23 cellular contexts compared by ENCODE assay signal in the genomic region with DNA sequence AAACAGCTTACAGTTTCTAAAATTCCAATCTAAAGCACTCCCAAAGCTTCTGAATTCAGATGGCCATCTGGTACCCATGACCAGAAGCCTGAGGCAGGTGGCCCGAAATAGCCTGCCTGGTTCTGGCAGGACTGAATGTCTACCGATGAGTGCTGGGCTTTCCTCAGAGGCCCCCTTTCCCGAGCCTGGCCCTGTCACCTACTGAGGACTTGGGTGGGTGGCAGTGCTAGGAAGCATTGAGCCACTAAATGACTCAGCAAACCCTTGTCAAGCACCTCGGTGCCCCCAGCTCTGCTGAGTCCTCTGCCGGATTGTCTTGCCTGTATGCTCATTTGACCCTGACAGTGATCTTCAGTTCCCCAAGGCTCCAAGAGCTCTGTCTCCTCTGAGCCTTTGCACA. TPM values are rescaled to one million over a fixed set of nuclear protein-coding genes. Genes with fewer than 3 reads are reported as not detected.
A peak's percentile ranks its signal among the peaks of the same experiment; 100 is the strongest.
DNase-seq lines count a peak whose midpoint lies in the region; ATAC-seq and TF ChIP-seq lines count a peak whose summit lies in the region.
"Had no signal": no experiment of that assay in that cellular context is flagged by ENCODE, and none has a peak within 500 bp of the region (broad histone marks: within the 10 kb centered on the region; RNA-seq: fewer than 3 reads in every experiment).

No MANE protein-coding gene starts in this region.

- no peak overlapping the region for H2BK120ac ChIP-seq in H9 (ENCODE audit: low read depth, low read length, poor library complexity, severe bottlenecking)

- ATAC-seq in heart right ventricle (peak in 5 of 8 donors; percentile 23 to 54 (median 41)), upper lobe of right lung (peak; percentile 56)
- ATAC-seq: left colon; naive thymus-derived CD8-positive, alpha-beta T cell; right lobe of liver had no signal

- no peak overlapping the region for H4K91ac ChIP-seq in H9 (ENCODE audit: insufficient read length, low read depth, low read length)

- no peak for TF ChIP-seq CTCF in heart right ventricle (IDR thresholded peaks at IDR 0.05)
- TF ChIP-seq CTCF in left ventricle myocardium inferior (IDR thresholded peaks at IDR 0.05; ENCODE audit: borderline replicate concordance) = no peak
- TF ChIP-seq CTCF in H9 (conservative IDR thresholded peaks at IDR 0.05) = no peak
- no peak for TF ChIP-seq CTCF in upper lobe of right lung (IDR thresholded peaks at IDR 0.05)
- TF ChIP-seq CTCF in adrenal gland (IDR thresholded peaks at IDR 0.05) = no peak

- H4K5ac ChIP-seq in H9 (ENCODE audit: insufficient read length, low read depth, low read length) = no peak overlapping the region

- peaks cover 3% of the 10 kb centered on the region for H4K20me1 ChIP-seq in H9 (ENCODE audit: control insufficient read depth, insufficient read depth, insufficient read length)

- H3K36me3 ChIP-seq in heart right ventricle (no peaks in the 10 kb centered on the region), left ventricle myocardium inferior (no peaks in the 10 kb centered on the region), upper lobe of right lung (no peaks in the 10 kb centered on the region), adrenal gland (replicated peaks in 1 of 2) (no peaks in the 10 kb centered on the region)
- H3K36me3 ChIP-seq: HAP-1, ovary, right lobe of liver, SJSA1, thyroid gland had no signal

- no peak overlapping the region for H3K56ac ChIP-seq in H9 (ENCODE audit: insufficient read length, low read depth, low read length)

- peaks cover 12% of the 10 kb centered on the region; the same call in 1 of the 2 replicates for H3K79me2 ChIP-seq in H9 (ENCODE audit: insufficient read depth, low read length)

- H3K36me3 Mint-ChIP-seq in H9 (ENCODE audit: insufficient read depth in 1 of 3, low read depth in 3 of 3) = peaks cover 0 to 4% (median 0%) of the 10 kb centered on the region in 3 experiments; a peak in 2 of 7 replicates
- H3K36me3 Mint-ChIP-seq: naive thymus-derived CD8-positive, alpha-beta T cell had no signal

- H3K23me2 ChIP-seq in H9 (ENCODE audit: insufficient read length, low read depth, low read length, poor library complexity, severe bottlenecking) = no peaks in the 10 kb centered on the region

- H3K4me3 ChIP-seq in heart right ventricle = no peak overlapping the region
- H3K4me3 ChIP-seq in left ventricle myocardium inferior = no peak overlapping the region
- no peak overlapping the region for H3K4me3 ChIP-seq in upper lobe of right lung
- H3K4me3 ChIP-seq in adrenal gland = no peak overlapping the region
- H3K4me3 ChIP-seq: coronary artery, HAP-1, ovary, PC-9, right lobe of liver, SJSA1, thyroid gland had no signal

- no peaks in the 10 kb centered on the region for H3K79me1 ChIP-seq in H9 (ENCODE audit: insufficient read depth, low read depth, low read length, poor library complexity, severe bottlenecking)

- no peak for DNase-seq in heart right ventricle
- DNase-seq in left ventricle myocardium inferior = no peak
- no peak for DNase-seq in H9
- peak; percentile 85 for DNase-seq in cerebellar cortex (ENCODE audit: low spot score)
- no peak for DNase-seq in upper lobe of right lung
- no peak for DNase-seq in stimulated activated naive CD4-positive, alpha-beta T cell (lab: John Stamatoyannopoulos, UW)
- no peak for DNase-seq in adrenal gland
- DNase-seq: activated CD4-positive, alpha-beta T cell treated with anti-CD3 and anti-CD28 coated beads, Interleukin-2, amount 50 U/mL, for 4 hours; activated naive CD8-positive, alpha-beta T cell treated with anti-CD3 and anti-CD28 coated beads, Interleukin-2, amount 10 ng/mL, durations not matched to agents 7 days and 5 days; DMS79; left colon; naive thymus-derived CD8-positive, alpha-beta T cell; NCI-H226; NCI-H82; ovary; PC-9; right lobe of liver; thyroid gland had no signal

- H3K9ac ChIP-seq in H9 (ENCODE audit: extremely low read depth, insufficient read length, low read length) = no peak overlapping the region

- no peaks in the 10 kb centered on the region for H3K27me3 ChIP-seq in heart right ventricle
- H3K27me3 ChIP-seq in left ventricle myocardium inferior (ENCODE audit: low read depth) = no peaks in the 10 kb centered on the region
- no peaks in the 10 kb centered on the region for H3K27me3 ChIP-seq in H9 (ENCODE audit: insufficient read depth, low read length)
- no peaks in the 10 kb centered on the region for H3K27me3 ChIP-seq in upper lobe of right lung
- no peaks in the 10 kb centered on the region for H3K27me3 ChIP-seq in adrenal gland
- H3K27me3 ChIP-seq: ovary, right lobe of liver, SJSA1, thyroid gland had no signal

- no peaks in the 10 kb centered on the region for H3K9me3 ChIP-seq in heart right ventricle
- no peaks in the 10 kb centered on the region for H3K9me3 ChIP-seq in left ventricle myocardium inferior (replicated peaks)
- H3K9me3 ChIP-seq in H9 (ENCODE audit: control insufficient read depth, low read depth, low read length) = no peaks in the 10 kb centered on the region
- H3K9me3 ChIP-seq in upper lobe of right lung = no peaks in the 10 kb centered on the region
- no peaks in the 10 kb centered on the region for H3K9me3 ChIP-seq in adrenal gland (replicated peaks in 1 of 3)
- H3K9me3 ChIP-seq: HAP-1, ovary, right lobe of liver, SJSA1, thyroid gland had no signal

- H3K4me3 Mint-ChIP-seq in H9 = no peak overlapping the region
- H3K4me3 Mint-ChIP-seq: activated naive CD8-positive, alpha-beta T cell treated with anti-CD3 and anti-CD28 coated beads, Interleukin-2, amount 10 ng/mL, durations not matched to agents 7 days and 5 days; brain; naive thymus-derived CD8-positive, alpha-beta T cell had no signal

- H3K4me1 Mint-ChIP-seq in H9 = peaks cover 2 to 23% of the 10 kb centered on the region in 2 experiments

- H2AK5ac ChIP-seq in H9 (ENCODE audit: insufficient read length, low read length) = no peak overlapping the region

- no peaks in the 10 kb centered on the region for H3K9me3 Mint-ChIP-seq in H9
- H3K9me3 Mint-ChIP-seq: activated naive CD8-positive, alpha-beta T cell treated with anti-CD3 and anti-CD28 coated beads, Interleukin-2, amount 10 ng/mL, durations not matched to agents 7 days and 5 days; brain; naive thymus-derived CD8-positive, alpha-beta T cell had no signal

- H3K27me3 Mint-ChIP-seq in H9 (ENCODE audit: low read depth) = no peaks in the 10 kb centered on the region
- H3K27me3 Mint-ChIP-seq: activated naive CD8-positive, alpha-beta T cell treated with anti-CD3 and anti-CD28 coated beads, Interleukin-2, amount 10 ng/mL, durations not matched to agents 7 days and 5 days; brain; naive thymus-derived CD8-positive, alpha-beta T cell had no signal

- no peak overlapping the region for H2BK12ac ChIP-seq in H9 (ENCODE audit: insufficient read length, low read depth, low read length)

- no peak overlapping the region for H2BK15ac ChIP-seq in H9 (ENCODE audit: low read depth, low read length)

- no peak overlapping the region for H3K4me2 ChIP-seq in H9 (ENCODE audit: insufficient read depth, insufficient read length, low read length)
- H3K4me2 ChIP-seq: PC-9 had no signal

- H2AFZ ChIP-seq in H9 (ENCODE audit: low read length) = no peak overlapping the region
- H2AFZ ChIP-seq: PC-9 had no signal

- intact Hi-C loops in heart right ventricle (cut with DNase I) (no loop called here), left ventricle myocardium inferior (cut with micrococcal nuclease) (no loop called here), upper lobe of right lung (cut with DNase I) (no loop called here), adrenal gland (cut with DNase I) (no loop called here)

- WGBS in heart right ventricle, 2 donors = 56 to 62% methylated on average over 5 of the region's 5 CpGs
- WGBS in H9 (ENCODE audit: extremely low coverage, insufficient read length, low lambda C conversion rate) = no CpG with 5 or more reads among the region's 5 CpGs
- 54 to 65% (median 59%) methylated on average over 3 to 5 of the region's 5 CpGs for WGBS in adrenal gland, 4 donors

- H3K4ac ChIP-seq in H9 (ENCODE audit: low read depth, low read length) = no peak overlapping the region

- no peak overlapping the region for H3K18ac ChIP-seq in H9 (ENCODE audit: insufficient read length, low read depth, low read length)

- H4K8ac ChIP-seq in H9 (replicated peaks; ENCODE audit: insufficient read length, low read depth, low read length) = no peak overlapping the region

- no peak overlapping the region for H3K23ac ChIP-seq in H9 (ENCODE audit: insufficient read length, low read depth, low read length)

- no peak for TF ChIP-seq POLR2A in adrenal gland (IDR thresholded peaks at IDR 0.05)

- H2BK20ac ChIP-seq in H9 (ENCODE audit: low read depth, low read length, poor library complexity, severe bottlenecking) = no peak overlapping the region

- H3K27ac Mint-ChIP-seq in H9 = peak overlapping the region in 2 of 3 experiments; percentile 17 to 57; a peak in 2 of 7 replicates
- H3K27ac Mint-ChIP-seq: activated naive CD8-positive, alpha-beta T cell treated with anti-CD3 and anti-CD28 coated beads, Interleukin-2, amount 10 ng/mL, durations not matched to agents 7 days and 5 days had no signal

- no peak overlapping the region for H3T11ph ChIP-seq in H9 (ENCODE audit: low read length)

- H3K27ac ChIP-seq in heart right ventricle = no peak overlapping the region
- no peak overlapping the region for H3K27ac ChIP-seq in left ventricle myocardium inferior (replicated peaks)
- H3K27ac ChIP-seq in H9 (ENCODE audit: insufficient read length, low read depth, low read length) = no peak overlapping the region
- no peak overlapping the region for H3K27ac ChIP-seq in upper lobe of right lung
- H3K27ac ChIP-seq in adrenal gland = peak overlapping the region in 1 of 5 donors; percentile 5
- H3K27ac ChIP-seq: coronary artery, ovary, PC-9, right lobe of liver, SJSA1, thyroid gland, VCaP had no signal

- H3K4me1 ChIP-seq in heart right ventricle (peaks cover 0 to 15% (median 8%) of the 10 kb centered on the region in 9 donors), left ventricle myocardium inferior (peaks cover 13% of the 10 kb centered on the region), H9 (ENCODE audit: insufficient read depth, low read length) (no peaks in the 10 kb centered on the region), upper lobe of right lung (peaks cover 4% of the 10 kb centered on the region), adrenal gland (replicated peaks in 1 of 2) (peaks cover 0 to 24% of the 10 kb centered on the region in 2 donors)
- H3K4me1 ChIP-seq: HAP-1, SJSA1 had no signal

- no peak overlapping the region; the same call in 1 of the 2 replicates for H3K14ac ChIP-seq in H9 (ENCODE audit: insufficient read depth, low read length)

- H2BK5ac ChIP-seq in H9 (ENCODE audit: insufficient read length, low read length) = no peak overlapping the region

RNA-seq across cellular contexts. Expression of a gene that starts 17.8 kb away (rescaled TPM):
- 10 to 100 TPM; 12.5 to 19.2 (median 15.8) TPM for total RNA-seq in heart right ventricle
- 10 to 100 TPM; 20.9 to 38.3 TPM for polyA plus RNA-seq in heart right ventricle
- 15.9 TPM for total RNA-seq in left ventricle myocardium inferior
- 29.9 and 33.6 TPM in 2 replicates for total RNA-seq in H9 (2021)
- total RNA-seq in upper lobe of right lung = 31.1 TPM
- total RNA-seq in adrenal gland = 10 to 100 TPM; 39.6 to 86.7 (median 55.7) TPM
- 100 to 1,000 TPM in 1 of 3 donors, 10 to 100 TPM in 2; 16.4 to 244 (median 45.4) TPM for polyA plus RNA-seq in adrenal gland

RNA-seq across cellular contexts. Expression of a gene that starts 31.8 kb away (rescaled TPM):
- total RNA-seq in heart right ventricle (10 to 100 TPM; 10.7 to 23.5 (median 13.0) TPM), left ventricle myocardium inferior (15.9 TPM), H9 (2021) (46.0 and 47.2 TPM in 2 replicates), upper lobe of right lung (14.9 TPM), adrenal gland (10 to 100 TPM in 6 of 8 donors, 1 to 10 TPM in 2; 4.0 to 22.0 (median 14.5) TPM)
- polyA plus RNA-seq in heart right ventricle (10 to 100 TPM; 25.9 to 38.2 TPM), adrenal gland (10 to 100 TPM; 11.3 to 29.0 (median 23.9) TPM)

RNA-seq across cellular contexts. Expression of a gene that starts 34.5 kb away (rescaled TPM):
- total RNA-seq in heart right ventricle (under 1 TPM in 5 of 10 donors, not detected in 5; 0.15 to 0.29 (median 0.21) TPM), left ventricle myocardium inferior (not detected), H9 (2021) (14.3 and 14.8 TPM in 2 replicates), upper lobe of right lung (1.7 TPM), adrenal gland (1 to 10 TPM in 2 of 8 donors, under 1 TPM in 5, not detected in 1; 0.55 to 1.3 (median 0.70) TPM)
- polyA plus RNA-seq in heart right ventricle (under 1 TPM; 0.22 to 0.95 TPM), adrenal gland (10 to 100 TPM in 1 of 3 donors, 1 to 10 TPM in 1, not detected in 1; 2.5 to 13.2 TPM)
- total RNA-seq: SJSA1 had no signal

RNA-seq across cellular contexts. Expression of a gene that starts 50.0 kb away (rescaled TPM):
- total RNA-seq in heart right ventricle (under 1 TPM in 3 of 10 donors, not detected in 7; 0.06 to 0.09 (median 0.07) TPM), left ventricle myocardium inferior (0.05 TPM), H9 (2021) (0.17 and 0.46 TPM in 2 replicates), upper lobe of right lung (not detected), adrenal gland (1 to 10 TPM in 1 of 8 donors, under 1 TPM in 6, not detected in 1; 0.06 to 1.1 (median 0.27) TPM)
- polyA plus RNA-seq in heart right ventricle (under 1 TPM; 0.06 to 0.07 TPM), adrenal gland (under 1 TPM in 2 of 3 donors, not detected in 1; 0.13 to 0.16 TPM)
- total RNA-seq: SJSA1 had no signal
